In genomic region chr2:195580156-195580555, GRCh38 we compare ENCODE assay signal across 9 cellular contexts.
A peak's percentile ranks its signal among the peaks of the same experiment; 100 is the strongest.
DNase-seq lines count a peak whose midpoint lies in the region; ATAC-seq and TF ChIP-seq lines count a peak whose summit lies in the region.
"Had no signal": no experiment of that assay in that cellular context is flagged by ENCODE, and none has a peak within 500 bp of the region (broad histone marks: within the 10 kb centered on the region; RNA-seq: fewer than 3 reads in every experiment).

No MANE protein-coding gene starts in this region.

- H3K4me3 Mint-ChIP-seq in activated naive CD4-positive, alpha-beta T cell treated with anti-CD3 and anti-CD28 coated beads, Interleukin-2, amount 10 ng/mL, durations not matched to agents 7 days and 5 days, result no peak overlapping the region
- H3K4me3 Mint-ChIP-seq in activated CD8-positive, alpha-beta T cell treated with anti-CD3 and anti-CD28 coated beads for 36 hours, result no peak overlapping the region

- peaks cover 3% of the 10 kb centered on the region for H3K9me3 Mint-ChIP-seq in activated naive CD4-positive, alpha-beta T cell treated with anti-CD3 and anti-CD28 coated beads, Interleukin-2, amount 10 ng/mL, durations not matched to agents 7 days and 5 days
- peaks cover 3 to 10% of the 10 kb centered on the region in 2 donors for H3K9me3 Mint-ChIP-seq in activated naive CD4-positive, alpha-beta T cell treated with anti-CD3 and anti-CD28 coated beads, Interleukin-2, amount 50 U/mL, for 72 hours
- no peaks in the 10 kb centered on the region for H3K9me3 Mint-ChIP-seq in activated CD8-positive, alpha-beta T cell treated with anti-CD3 and anti-CD28 coated beads for 36 hours

- no peak for DNase-seq in activated naive CD4-positive, alpha-beta T cell treated with anti-CD3 and anti-CD28 coated beads, Interleukin-2, amount 10 ng/mL, durations not matched to agents 7 days and 5 days
- DNase-seq in activated naive CD4-positive, alpha-beta T cell treated with anti-CD3 and anti-CD28 coated beads, Interleukin-2, amount 50 U/mL, for 72 hours (ENCODE audit: low spot score in 2 of 2), result no peak
- DNase-seq in activated CD8-positive, alpha-beta T cell treated with anti-CD3 and anti-CD28 coated beads for 36 hours, result no peak
- DNase-seq in NCI-H510A (lab: John Stamatoyannopoulos, UW) (no peak), SW480 (ENCODE audit: low spot score) (no peak), occipital lobe (lab: John Stamatoyannopoulos, UW) (no peak)
- DNase-seq: NCI-H2029 treated with DMSO at 0.1 percent for 48 hours had no signal

- no peaks in the 10 kb centered on the region for H3K27me3 Mint-ChIP-seq in activated naive CD4-positive, alpha-beta T cell treated with anti-CD3 and anti-CD28 coated beads, Interleukin-2, amount 10 ng/mL, durations not matched to agents 7 days and 5 days
- H3K27me3 Mint-ChIP-seq in activated CD8-positive, alpha-beta T cell treated with anti-CD3 and anti-CD28 coated beads for 36 hours, result no peaks in the 10 kb centered on the region

- TF ChIP-seq CTCF in activated CD8-positive, alpha-beta T cell treated with anti-CD3 and anti-CD28 coated beads for 36 hours (IDR thresholded peaks at IDR 0.05), result no peak

- H3K4me1 Mint-ChIP-seq in activated naive CD4-positive, alpha-beta T cell treated with anti-CD3 and anti-CD28 coated beads, Interleukin-2, amount 10 ng/mL, durations not matched to agents 7 days and 5 days, result peaks cover 44% of the 10 kb centered on the region
- peaks cover 39% of the 10 kb centered on the region for H3K4me1 Mint-ChIP-seq in activated CD8-positive, alpha-beta T cell treated with anti-CD3 and anti-CD28 coated beads for 36 hours (ENCODE audit: low read depth)

- H3K27ac Mint-ChIP-seq in activated naive CD4-positive, alpha-beta T cell treated with anti-CD3 and anti-CD28 coated beads, Interleukin-2, amount 10 ng/mL, durations not matched to agents 7 days and 5 days, result peak overlapping the region; percentile 35
- H3K27ac Mint-ChIP-seq in activated naive CD4-positive, alpha-beta T cell treated with anti-CD3 and anti-CD28 coated beads, Interleukin-2, amount 50 U/mL, for 72 hours, result peak overlapping the region in 1 of 2 donors; percentile 62
- H3K27ac Mint-ChIP-seq in activated CD8-positive, alpha-beta T cell treated with anti-CD3 and anti-CD28 coated beads for 36 hours, result peak overlapping the region; percentile 59

- H3K36me3 Mint-ChIP-seq in activated naive CD4-positive, alpha-beta T cell treated with anti-CD3 and anti-CD28 coated beads, Interleukin-2, amount 10 ng/mL, durations not matched to agents 7 days and 5 days, result peaks cover 16% of the 10 kb centered on the region
- peaks cover 8 to 9% of the 10 kb centered on the region in 2 donors for H3K36me3 Mint-ChIP-seq in activated naive CD4-positive, alpha-beta T cell treated with anti-CD3 and anti-CD28 coated beads, Interleukin-2, amount 50 U/mL, for 72 hours
- H3K36me3 Mint-ChIP-seq in activated CD8-positive, alpha-beta T cell treated with anti-CD3 and anti-CD28 coated beads for 36 hours (ENCODE audit: low read depth), result no peaks in the 10 kb centered on the region

- ATAC-seq in activated naive CD4-positive, alpha-beta T cell treated with anti-CD3 and anti-CD28 coated beads, Interleukin-2, amount 50 U/mL, for 72 hours, result no peak
- ATAC-seq in HG03378 (IDR thresholded peaks at IDR 0.05; ENCODE audit: unreplicated experiment), result peak; percentile 77
- no peak for ATAC-seq in activated CD8-positive, alpha-beta T cell treated with anti-CD3 and anti-CD28 coated beads for 36 hours
- no peak for ATAC-seq in GM19452 (IDR thresholded peaks at IDR 0.05; ENCODE audit: unreplicated experiment)

- CTCF ChIA-PET in activated naive CD4-positive, alpha-beta T cell treated with anti-CD3 and anti-CD28 coated beads, Interleukin-2, amount 10 ng/mL, durations not matched to agents 7 days and 5 days (lab: Charles Lee), result no interaction called here
- CTCF ChIA-PET in activated CD8-positive, alpha-beta T cell treated with anti-CD3 and anti-CD28 coated beads for 36 hours (lab: Charles Lee), result interaction anchor here (1.3 kb wide), 1 partner anchor 80 kb away, joined by 4 read pairs; no protein-coding TSS in a partner anchor

- intact Hi-C loops in activated CD8-positive, alpha-beta T cell treated with anti-CD3 and anti-CD28 coated beads for 36 hours (cut with micrococcal nuclease), result no loop called here

- POLR2A ChIA-PET in activated CD8-positive, alpha-beta T cell treated with anti-CD3 and anti-CD28 coated beads for 36 hours (lab: Charles Lee), result interaction anchor here (0.6 to 0.9 kb wide), 2 partner anchors 10 to 565 kb away, joined by 3 to 5 read pairs; no protein-coding TSS in a partner anchor
